In genomic region chr16:8753411-8754054, GRCh38 we compare ENCODE assay signal across 24 cellular contexts. TPM values are rescaled to one million over a fixed set of nuclear protein-coding genes. Genes with fewer than 3 reads are reported as not detected.
DNase-seq lines count a peak whose midpoint lies in the region; ATAC-seq, FAIRE-seq and TF ChIP-seq lines count a peak whose summit lies in the region.
"Had no signal": no experiment of that assay in that cellular context is flagged by ENCODE, and none has a peak within 500 bp of the region (broad histone marks: within the 10 kb centered on the region; RNA-seq: fewer than 3 reads in every experiment).

No MANE protein-coding gene starts in this region.

- intact Hi-C loops in pancreas (cut with DNase I): no loop called here

- H3K27ac Mint-ChIP-seq in mesothelial cell of epicardium: peak overlapping the region; percentile 66
- H3K27ac Mint-ChIP-seq: B cell; CD8-positive, alpha-beta memory T cell had no signal

- H3K36me3 Mint-ChIP-seq in mesothelial cell of epicardium: peaks cover 17% of the 10 kb centered on the region

- H3K4me3 ChIP-seq in pancreas: no peak overlapping the region
- H3K4me3 ChIP-seq: MG63 had no signal

- no peaks in the 10 kb centered on the region for H3K27me3 ChIP-seq in pancreas

- no peak overlapping the region for H3K4me3 Mint-ChIP-seq in mesothelial cell of epicardium
- H3K4me3 Mint-ChIP-seq: B cell; CD8-positive, alpha-beta memory T cell had no signal

- no peaks in the 10 kb centered on the region for H3K36me3 ChIP-seq in pancreas
- H3K36me3 ChIP-seq: MG63 had no signal

- no peak for FAIRE-seq in pancreas (lab: Jason Lieb, UNC)
- FAIRE-seq: GM19239, H54, HepG2 had no signal

- peak in 3 of 4 donors; percentile 64 to 78 (median 76) for ATAC-seq in pancreas
- ATAC-seq: HepG2, PC-3, SK-N-SH treated with all-trans-retinoic acid at 6 μM for 48 hours had no signal

- peak overlapping the region in 1 of 4 donors; percentile 36 for H3K27ac ChIP-seq in pancreas
- H3K27ac ChIP-seq: C4-2B had no signal

- no peaks in the 10 kb centered on the region for H3K27me3 Mint-ChIP-seq in mesothelial cell of epicardium (ENCODE audit: low read depth)
- H3K27me3 Mint-ChIP-seq: B cell; CD8-positive, alpha-beta memory T cell had no signal

- DNase-seq in amniotic epithelial cell (ENCODE audit: low read depth): peak; percentile 19
- no peak for DNase-seq in mesothelial cell of epicardium (ENCODE audit: low spot score in 2 of 2, unreplicated experiment in 2 of 2)
- peak in 3 of 6 donors; percentile 32 to 38 (median 35) for DNase-seq in pancreas
- DNase-seq in activated effector memory CD4-positive, alpha-beta T cell treated with anti-CD3 and anti-CD28 coated beads, Interleukin-2, amount 50 U/mL, for 16 hours: no peak
- no peak for DNase-seq in H4 (ENCODE audit: low spot score)
- DNase-seq in ureter (ENCODE audit: low spot score): no peak
- no peak for DNase-seq in activated CD8-positive, alpha-beta memory T cell treated with anti-CD3 and anti-CD28 coated beads, Interleukin-2, amount 50 U/mL, for 48 hours
- DNase-seq: Calu3; CD8-positive, alpha-beta memory T cell; DMS153; KG1; MG63; NCI-H2029; NCI-H446 treated with DMSO at 0.1 percent for 48 hours; NCI-H526; NCI-H82; NK-92 treated with Interleukin-12 subunit alpha and Interleukin-12 subunit beta, amount 100 ng/mL, for 24 hours; PC-3 had no signal

- no peak for TF ChIP-seq CTCF in mesothelial cell of epicardium (IDR thresholded peaks at IDR 0.05; ENCODE audit: unreplicated experiment)
- TF ChIP-seq CTCF in pancreas (IDR thresholded peaks at IDR 0.05): no peak

- 46 to 51% methylated on average over 9 of the region's 9 CpGs for WGBS in pancreas, 2 donors

- no peaks in the 10 kb centered on the region for H3K9me3 ChIP-seq in pancreas
- H3K9me3 ChIP-seq: MG63 had no signal

- peaks cover 4 to 16% (median 6%) of the 10 kb centered on the region in 3 donors for H3K4me1 ChIP-seq in pancreas

- H3K9me3 Mint-ChIP-seq in mesothelial cell of epicardium: no peaks in the 10 kb centered on the region
- H3K9me3 Mint-ChIP-seq: CD8-positive, alpha-beta memory T cell had no signal

- H3K4me1 Mint-ChIP-seq in mesothelial cell of epicardium: peaks cover 18% of the 10 kb centered on the region
- H3K4me1 Mint-ChIP-seq: B cell; CD8-positive, alpha-beta memory T cell had no signal

RNA-seq across cellular contexts. Expression of gene TMEM186, which starts 43.9 kb away (rescaled TPM):
- 11.2 to 12.8 TPM (median 11.9 TPM) in 3 replicates for total RNA-seq in mesothelial cell of epicardium
- 1 to 10 TPM; 2.7 to 6.1 (median 4.4) TPM for total RNA-seq in pancreas
- 1 to 10 TPM; 3.8 to 9.3 TPM for polyA plus RNA-seq in pancreas
- total RNA-seq in H4 (2014; rRNA removed; shearing (Covaris generic)): 6.3 and 9.6 TPM in 2 replicates
- total RNA-seq in ureter: 7.2 TPM

RNA-seq across cellular contexts. Expression of gene PMM2, which starts 44.1 kb away (rescaled TPM):
- total RNA-seq in mesothelial cell of epicardium (41.3 to 41.7 TPM (median 41.4 TPM) in 3 replicates), pancreas (10 to 100 TPM; 19.2 to 40.3 (median 29.4) TPM), ureter (70.1 TPM)
- 10 to 100 TPM; 19.6 to 23.9 TPM for polyA plus RNA-seq in pancreas
- 33.6 and 34.9 TPM in 2 replicates for total RNA-seq in H4 (2014; rRNA removed; shearing (Covaris generic))
